ENCODE assay signal across 25 cellular contexts in genomic region chr12:19873146-19873545, GRCh38.
"Had no signal": no experiment of that assay in that cellular context is flagged by ENCODE, and none has a peak within 500 bp of the region (broad histone marks: within the 10 kb centered on the region; RNA-seq: fewer than 3 reads in every experiment).

No MANE protein-coding gene starts in this region.

- H3K9me3 ChIP-seq: SJCRH30 had no signal

- H3K27ac ChIP-seq: SJCRH30, VCaP had no signal

- DNase-seq: activated CD4-positive, alpha-beta memory T cell treated with anti-CD3 and anti-CD28 coated beads, Interleukin-2, amount 10 ng/mL, durations not matched to agents 7 days and 5 days; activated CD4-positive, alpha-beta T cell treated with anti-CD3 and anti-CD28 coated beads for 36 hours; activated CD4-positive, alpha-beta T cell treated with anti-CD3 and anti-CD28 coated beads, Interleukin-2, amount 50 U/mL, for 1 hour; activated CD4-positive, CD25-positive, alpha-beta regulatory T cell; activated gamma-delta T cell; activated naive CD4-positive, alpha-beta T cell treated with anti-CD3 and anti-CD28 coated beads for 36 hours; activated T-cell treated with anti-CD3 and anti-CD28 coated beads for 4 hours; activated T-cell treated with anti-CD3 and anti-CD28 coated beads, Interleukin-2, amount 50 U/mL, for 48 hours; cerebellar nuclear complex; Karpas-422; MM.1S; NCI-H1105; NCI-H1436; NCI-H2029 treated with DMSO at 0.1 percent for 48 hours; NCI-H2227 treated with DMSO at 0.1 percent for 48 hours; NCI-H510A; NCI-H526 treated with DMSO at 0.1 percent for 48 hours; NCI-H82; OCI-M1; RPMI8226; SJCRH30; T-cell; T-helper 2 cell; T1000 had no signal

- H3K4me3 ChIP-seq: SJCRH30 had no signal

- H3K36me3 ChIP-seq: SJCRH30 had no signal

- H3K4me1 ChIP-seq: SJCRH30 had no signal

- H3K27me3 ChIP-seq: SJCRH30 had no signal
